Comparison of ENCODE assay signal across 21 cellular contexts in the genomic region with DNA sequence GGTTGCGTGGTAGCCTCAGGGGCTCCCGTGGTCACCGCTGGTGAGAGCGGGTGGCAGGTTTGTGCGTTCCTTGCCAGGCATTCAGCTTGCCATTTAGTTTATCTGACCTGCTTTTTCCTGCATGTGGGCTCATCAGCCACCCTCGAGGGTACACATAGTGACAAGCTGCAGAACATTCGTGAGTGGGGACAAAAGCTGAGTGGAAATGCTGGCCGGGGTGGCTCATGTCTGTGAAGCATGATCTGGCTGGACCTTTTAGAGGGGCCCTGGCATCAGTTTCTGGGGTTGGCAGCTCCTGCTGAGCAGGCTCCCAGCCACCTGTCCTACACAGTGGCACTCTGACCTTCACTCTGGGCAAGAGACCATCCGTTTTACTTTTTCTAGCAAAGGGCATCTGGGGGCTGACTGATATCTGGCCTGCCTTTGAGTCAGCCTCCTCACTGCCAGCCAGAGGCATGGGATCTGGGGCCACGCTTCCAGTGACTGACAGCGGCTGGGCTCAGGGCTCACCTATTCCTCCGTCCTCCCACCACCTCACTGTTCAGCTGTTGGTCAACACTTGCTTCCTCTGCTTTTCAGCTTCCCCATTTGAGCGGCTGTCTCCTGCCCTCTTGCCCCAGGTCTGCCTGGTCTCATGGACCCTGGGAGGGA.
DNase-seq lines count a peak whose midpoint lies in the region; ATAC-seq and TF ChIP-seq lines count a peak whose summit lies in the region.
"Had no signal": no experiment of that assay in that cellular context is flagged by ENCODE, and none has a peak within 500 bp of the region (broad histone marks: within the 10 kb centered on the region; RNA-seq: fewer than 3 reads in every experiment).

No MANE protein-coding gene starts in this region.

- no peaks in the 10 kb centered on the region for H3K27me3 Mint-ChIP-seq in activated CD4-positive, alpha-beta T cell treated with anti-CD3 and anti-CD28 coated beads, Interleukin-2, amount 10 ng/mL, durations not matched to agents 7 days and 5 days
- no peaks in the 10 kb centered on the region for H3K27me3 Mint-ChIP-seq in stimulated activated naive B cell treated with anti-CD40 and anti-IgM and Interleukin-4, amounts not matched to agents 10 μg/mL and 1 μg/mL and 100 μg/mL, for 72 hours
- H3K27me3 Mint-ChIP-seq: effector memory CD8-positive, alpha-beta T cell had no signal

- H3K4me1 ChIP-seq in OCI-LY3 (ENCODE audit: low read length) (no peaks in the 10 kb centered on the region), heart left ventricle (peaks cover 0 to 36% (median 12%) of the 10 kb centered on the region in 12 donors)
- H3K4me1 ChIP-seq: Caco-2 had no signal

- H2AFZ ChIP-seq in OCI-LY3 (ENCODE audit: low read depth, low read length): no peak overlapping the region
- H2AFZ ChIP-seq: hepatocyte had no signal

- H3K4me3 Mint-ChIP-seq in activated CD4-positive, alpha-beta T cell treated with anti-CD3 and anti-CD28 coated beads, Interleukin-2, amount 10 ng/mL, durations not matched to agents 7 days and 5 days: no peak overlapping the region
- no peak overlapping the region for H3K4me3 Mint-ChIP-seq in stimulated activated naive B cell treated with anti-CD40 and anti-IgM and Interleukin-4, amounts not matched to agents 10 μg/mL and 1 μg/mL and 100 μg/mL, for 72 hours
- H3K4me3 Mint-ChIP-seq: effector memory CD8-positive, alpha-beta T cell; neural crest cell had no signal

- H3K9ac ChIP-seq in OCI-LY3 (ENCODE audit: low read length): no peak overlapping the region

- TF ChIP-seq POLR2A in heart left ventricle (IDR thresholded peaks at IDR 0.05): no peak

- no peak for DNase-seq in activated CD4-positive, alpha-beta T cell treated with anti-CD3 and anti-CD28 coated beads, Interleukin-2, amount 10 ng/mL, durations not matched to agents 7 days and 5 days
- DNase-seq in activated CD4-positive, alpha-beta T cell treated with anti-CD3 and anti-CD28 coated beads for 1 hour: no peak
- DNase-seq in heart left ventricle: peak in 1 of 5 donors; percentile 27
- DNase-seq in stimulated activated naive B cell treated with anti-CD40 and anti-IgM and Interleukin-4, amounts not matched to agents 10 μg/mL and 1 μg/mL and 100 μg/mL, for 72 hours: no peak
- DNase-seq: activated CD8-positive, alpha-beta memory T cell treated with anti-CD3 and anti-CD28 coated beads, Interleukin-2, amount 50 U/mL, for 48 hours; activated gamma-delta T cell treated with Interleukin-2 at 50 U/mL for 16 hours; amniotic stem cell; Caco-2; cerebellar nuclear complex; effector memory CD8-positive, alpha-beta T cell; GOT3; NCI-H1048; NCI-H82; stomach; T-helper 9 cell had no signal

- no peaks in the 10 kb centered on the region for H3K27me3 ChIP-seq in OCI-LY3 (ENCODE audit: low read depth, low read length)
- H3K27me3 ChIP-seq in heart left ventricle: no peaks in the 10 kb centered on the region
- H3K27me3 ChIP-seq: hepatocyte, stomach had no signal

- peaks cover 4% of the 10 kb centered on the region for H3K36me3 Mint-ChIP-seq in activated CD4-positive, alpha-beta T cell treated with anti-CD3 and anti-CD28 coated beads, Interleukin-2, amount 10 ng/mL, durations not matched to agents 7 days and 5 days (ENCODE audit: low read depth)
- H3K36me3 Mint-ChIP-seq in stimulated activated naive B cell treated with anti-CD40 and anti-IgM and Interleukin-4, amounts not matched to agents 10 μg/mL and 1 μg/mL and 100 μg/mL, for 72 hours: peaks cover 14 to 31% of the 10 kb centered on the region in 2 donors

- CTCF ChIA-PET in activated CD4-positive, alpha-beta T cell treated with anti-CD3 and anti-CD28 coated beads, Interleukin-2, amount 10 ng/mL, durations not matched to agents 7 days and 5 days (lab: Charles Lee): interaction anchor here (1.0 kb wide), 1 partner anchor 666 kb away, joined by 3 read pairs; no protein-coding TSS in a partner anchor

- H3K79me2 ChIP-seq in OCI-LY3 (ENCODE audit: low read length): no peaks in the 10 kb centered on the region
- H3K79me2 ChIP-seq: hepatocyte had no signal

- no peak overlapping the region for H3K4me2 ChIP-seq in OCI-LY3 (ENCODE audit: low read length)
- H3K4me2 ChIP-seq: hepatocyte had no signal

- ATAC-seq in heart left ventricle: peak; percentile 18 to 67 (median 54)
- ATAC-seq in stimulated activated naive B cell treated with anti-CD40 and anti-IgM and Interleukin-4, amounts not matched to agents 10 μg/mL and 1 μg/mL and 100 μg/mL, for 72 hours (replicated peaks): peak in 1 of 2 donors; percentile 8
- ATAC-seq in HG03045 (IDR thresholded peaks at IDR 0.05; ENCODE audit: unreplicated experiment): no peak
- ATAC-seq in HG03442 (IDR thresholded peaks at IDR 0.05; ENCODE audit: unreplicated experiment): no peak
- no peak for ATAC-seq in HG03432 (IDR thresholded peaks at IDR 0.05; ENCODE audit: unreplicated experiment)
- ATAC-seq: effector memory CD8-positive, alpha-beta T cell had no signal

- POLR2A ChIA-PET in activated CD4-positive, alpha-beta T cell treated with anti-CD3 and anti-CD28 coated beads, Interleukin-2, amount 10 ng/mL, durations not matched to agents 7 days and 5 days (lab: Charles Lee): no interaction called here

- H3K36me3 ChIP-seq in OCI-LY3 (replicated peaks; ENCODE audit: low read depth, low read length) (peaks cover 7% of the 10 kb centered on the region), heart left ventricle (no peaks in the 10 kb centered on the region)
- H3K36me3 ChIP-seq: stomach had no signal

- H3K9me3 ChIP-seq in OCI-LY3 (ENCODE audit: insufficient read depth, low read length) (no peaks in the 10 kb centered on the region), heart left ventricle (no peaks in the 10 kb centered on the region)
- H3K9me3 ChIP-seq: Caco-2, stomach had no signal

- H3K27ac ChIP-seq in OCI-LY3 (ENCODE audit: low read length) (0 out of 2 replicates have a peak overlapping the region, but pooled peaks have one; percentile 0), heart left ventricle (no peak overlapping the region)
- H3K27ac ChIP-seq: hepatocyte, stomach had no signal

- 50 to 67% (median 56%) methylated on average over 12 to 13 of the region's 13 CpGs for WGBS in heart left ventricle, 4 donors

- intact Hi-C loops in heart left ventricle (cut with DNase I): loop anchor here in 1 of 10 donors (5.0 kb wide), 1 partner anchor 157 kb away; no protein-coding TSS in a partner anchor

- TF ChIP-seq CTCF in OCI-LY3 (IDR thresholded peaks at IDR 0.05; ENCODE audit: low read depth, low read length): no peak
- no peak for TF ChIP-seq CTCF in heart left ventricle (IDR thresholded peaks at IDR 0.05)

- peaks cover 48% of the 10 kb centered on the region for H3K4me1 Mint-ChIP-seq in activated CD4-positive, alpha-beta T cell treated with anti-CD3 and anti-CD28 coated beads, Interleukin-2, amount 10 ng/mL, durations not matched to agents 7 days and 5 days
- H3K4me1 Mint-ChIP-seq in stimulated activated naive B cell treated with anti-CD40 and anti-IgM and Interleukin-4, amounts not matched to agents 10 μg/mL and 1 μg/mL and 100 μg/mL, for 72 hours: peaks cover 6 to 7% of the 10 kb centered on the region in 2 donors

- peak overlapping the region; percentile 28 for H3K27ac Mint-ChIP-seq in activated CD4-positive, alpha-beta T cell treated with anti-CD3 and anti-CD28 coated beads, Interleukin-2, amount 10 ng/mL, durations not matched to agents 7 days and 5 days
- H3K27ac Mint-ChIP-seq in stimulated activated naive B cell treated with anti-CD40 and anti-IgM and Interleukin-4, amounts not matched to agents 10 μg/mL and 1 μg/mL and 100 μg/mL, for 72 hours: peak overlapping the region; percentile 45

- H4K20me1 ChIP-seq in OCI-LY3 (ENCODE audit: insufficient read depth, low read length): no peaks in the 10 kb centered on the region

- H3K9me3 Mint-ChIP-seq in activated CD4-positive, alpha-beta T cell treated with anti-CD3 and anti-CD28 coated beads, Interleukin-2, amount 10 ng/mL, durations not matched to agents 7 days and 5 days: no peaks in the 10 kb centered on the region
- H3K9me3 Mint-ChIP-seq in stimulated activated naive B cell treated with anti-CD40 and anti-IgM and Interleukin-4, amounts not matched to agents 10 μg/mL and 1 μg/mL and 100 μg/mL, for 72 hours: peaks cover 3% of the 10 kb centered on the region in 2 donors
- H3K9me3 Mint-ChIP-seq: effector memory CD8-positive, alpha-beta T cell; neural crest cell had no signal

- H3K4me3 ChIP-seq in OCI-LY3 (ENCODE audit: low read length) (no peak overlapping the region), heart left ventricle (no peak overlapping the region)
- H3K4me3 ChIP-seq: hepatocyte, stomach had no signal

Comparison
In these comparisons a context has a peak if more than half of its experiments do, and no peak if none do; other contexts are left out.
1. ATAC-seq: peak in heart left ventricle (4 of 4); none in HG03045 (single experiment), HG03442 (single experiment) and HG03432 (single experiment).